8 cellular contexts compared by ENCODE assay signal in genomic region chr19:58059003-58059671, GRCh38. TPM values are rescaled to one million over a fixed set of nuclear protein-coding genes. Genes with fewer than 3 reads are reported as not detected.
DNase-seq lines count a peak whose midpoint lies in the region; ATAC-seq and TF ChIP-seq lines count a peak whose summit lies in the region.

TSS of gene ZNF135 (plus strand) at chr19:58059282. CDS start at chr19:58060003, 721 bp downstream.

- in situ Hi-C loops in astrocyte of the spinal cord (cut with HindIII; ENCODE audit: low sequenced_read_pairs), result no loop called here

- H3K27ac ChIP-seq in tibial nerve, result peak within 1 kb of the TSS; percentile 72 to 93 (median 89)

- POLR2A ChIA-PET in T-cell (lab: Charles Lee), result interaction anchor here (0.6 kb wide), 4 partner anchors 42 to 210 kb away, joined by 3 to 8 read pairs (median 4); partner anchors contain the start of gene ZNF587 (in 1 of the 2)

- H3K4me3 Mint-ChIP-seq in T-cell, result peak within 1 kb of the TSS; percentile 77 to 79 (median 79)

- H3K4me1 Mint-ChIP-seq in T-cell, result peaks cover 5 to 9% (median 8%) of the 10 kb centered on the region in 3 donors

- WGBS in tibial nerve, 2 donors, result 0 to 1% methylated on average over 19 to 39 of the region's 62 CpGs

- peaks cover 16 to 31% of the 10 kb centered on the region in 2 donors for H3K27me3 Mint-ChIP-seq in T-cell

- peaks cover 0 to 33% (median 3%) of the 10 kb centered on the region in 3 donors for H3K36me3 ChIP-seq in tibial nerve

- H3K27me3 ChIP-seq in tibial nerve, result no peaks in the 10 kb centered on the region

- H3K9me3 Mint-ChIP-seq in T-cell, result peaks cover 11 to 41% (median 35%) of the 10 kb centered on the region in 3 donors

- peaks cover 0 to 13% (median 0%) of the 10 kb centered on the region in 4 donors for H3K4me1 ChIP-seq in tibial nerve

- TF ChIP-seq EP300 in tibial nerve (IDR thresholded peaks at IDR 0.05), result peak in 1 of 2 donors; percentile 79

- peak in 1 of 2 donors; percentile 39 for TF ChIP-seq POLR2A in tibial nerve (IDR thresholded peaks at IDR 0.05)

- peak; percentile 73 for DNase-seq in ELR (ENCODE audit: low read depth)
- DNase-seq in T-cell, result peak in 33 of 34 experiments; percentile 7 to 80 (median 59)
- DNase-seq in astrocyte of the spinal cord (ENCODE audit: low read depth, low spot score), result peak; percentile 87
- peak; percentile 54 to 98 (median 83) for DNase-seq in hypothalamus (lab: John Stamatoyannopoulos, UW)
- DNase-seq in pulmonary artery endothelial cell (ENCODE audit: low read depth, low spot score), result peak; percentile 20
- peak; percentile 69 to 74 for DNase-seq in tibial nerve (ENCODE audit: low spot score in 2 of 2)
- DNase-seq in GOT3 (lab: John Stamatoyannopoulos, UW), result no peak

- CTCF ChIA-PET in T-cell (lab: Charles Lee), result no interaction called here

- H3K4me3 ChIP-seq in astrocyte of the spinal cord (ENCODE audit: low read depth, low read length) (peak within 1 kb of the TSS; percentile 52), tibial nerve (peak within 1 kb of the TSS; percentile 49 to 74 (median 64))

- peaks cover 34% of the 10 kb centered on the region for H3K36me3 Mint-ChIP-seq in T-cell

- peaks cover 0 to 64% (median 4%) of the 10 kb centered on the region in 4 donors for H3K9me3 ChIP-seq in tibial nerve

- TF ChIP-seq CTCF in astrocyte of the spinal cord (IDR thresholded peaks at IDR 0.05; ENCODE audit: low read depth, low read length) (no peak), tibial nerve (IDR thresholded peaks at IDR 0.05) (peak in 1 of 5 experiments; percentile 19)

- peak within 1 kb of the TSS; percentile 66 to 68 for H3K27ac Mint-ChIP-seq in T-cell

- ATAC-seq in T-cell (replicated peaks in 1 of 4), result peak; percentile 83 to 96 (median 88)
- no peak for ATAC-seq in GM21360 (IDR thresholded peaks at IDR 0.05; ENCODE audit: unreplicated experiment)

RNA-seq across cellular contexts. Expression of gene ZNF135, which starts in this region (rescaled TPM):
- total RNA-seq in T-cell, result 1 to 10 TPM; 1.2 to 2.8 (median 2.1) TPM
- total RNA-seq in pulmonary artery endothelial cell, result 0.46 and 3.2 TPM in 2 replicates
- 10 to 100 TPM in 1 of 4 donors, 1 to 10 TPM in 3; 6.7 to 11.1 (median 9.5) TPM for total RNA-seq in tibial nerve
